ENCODE assay signal across 20 cellular contexts in genomic region chr12:49973361-49973830, GRCh38. TPM values are rescaled to one million over a fixed set of nuclear protein-coding genes. Genes with fewer than 3 reads are reported as not detected.
A peak's percentile ranks its signal among the peaks of the same experiment; 100 is the strongest.
DNase-seq lines count a peak whose midpoint lies in the region; ATAC-seq and TF ChIP-seq lines count a peak whose summit lies in the region.
"Had no signal": no experiment of that assay in that cellular context is flagged by ENCODE, and none has a peak within 500 bp of the region (broad histone marks: within the 10 kb centered on the region; RNA-seq: fewer than 3 reads in every experiment).

No MANE protein-coding gene starts in this region.

- intact Hi-C loops in upper lobe of right lung (cut with DNase I) = no loop called here

- H3K27me3 ChIP-seq in osteoblast (ENCODE audit: insufficient read depth, low read length) = peaks cover 41% of the 10 kb centered on the region
- H3K27me3 ChIP-seq in upper lobe of right lung = no peaks in the 10 kb centered on the region
- H3K27me3 ChIP-seq: MG63 had no signal

- H3K9me3 ChIP-seq in osteoblast (ENCODE audit: low read depth, low read length) (no peaks in the 10 kb centered on the region), upper lobe of right lung (no peaks in the 10 kb centered on the region)
- H3K9me3 ChIP-seq: MG63, SJCRH30 had no signal

- H2AFZ ChIP-seq in osteoblast (ENCODE audit: low read length) = no peak overlapping the region
- H2AFZ ChIP-seq: PC-9 had no signal

- H3K36me3 ChIP-seq in osteoblast (ENCODE audit: insufficient read depth, low read length) (no peaks in the 10 kb centered on the region), upper lobe of right lung (no peaks in the 10 kb centered on the region)
- H3K36me3 ChIP-seq: MG63, SJCRH30 had no signal

- H3K4me1 ChIP-seq in osteoblast (ENCODE audit: insufficient read depth, low read length) (no peaks in the 10 kb centered on the region), upper lobe of right lung (no peaks in the 10 kb centered on the region)
- H3K4me1 ChIP-seq: SJCRH30 had no signal

- peak; percentile 52 for ATAC-seq in left lobe of liver
- no peak for ATAC-seq in upper lobe of right lung
- no peak for ATAC-seq in GM18511 (IDR thresholded peaks at IDR 0.05; ENCODE audit: unreplicated experiment)

- no peak overlapping the region for H3K4me2 ChIP-seq in osteoblast (ENCODE audit: insufficient read depth, low read length)
- H3K4me2 ChIP-seq: PC-9 had no signal

- H4K20me1 ChIP-seq in osteoblast (ENCODE audit: insufficient read depth, low read length) = no peaks in the 10 kb centered on the region

- H3K27ac ChIP-seq in osteoblast (ENCODE audit: low read depth, low read length) = no peak overlapping the region
- H3K27ac ChIP-seq in upper lobe of right lung = no peak overlapping the region
- H3K27ac ChIP-seq: 22Rv1, PC-9, SJCRH30 had no signal

- H3K79me2 ChIP-seq in osteoblast (ENCODE audit: insufficient read depth, low read length) = no peaks in the 10 kb centered on the region

- TF ChIP-seq CTCF in osteoblast (IDR thresholded peaks at IDR 0.05; ENCODE audit: extremely low read depth, low read depth, low read length) (no peak), upper lobe of right lung (IDR thresholded peaks at IDR 0.05) (no peak)

- H3K4me3 ChIP-seq in osteoblast (ENCODE audit: insufficient read depth, low read length) (no peak overlapping the region), upper lobe of right lung (no peak overlapping the region)
- H3K4me3 ChIP-seq: MG63, PC-9, SJCRH30 had no signal

- peak; percentile 53 for DNase-seq in activated effector memory CD4-positive, alpha-beta T cell treated with anti-CD3 and anti-CD28 coated beads, Interleukin-2, amount 50 U/mL, for 16 hours
- DNase-seq in activated effector memory CD4-positive, alpha-beta T cell treated with Interleukin-2 at 50 U/mL for 16 hours = no peak
- no peak for DNase-seq in left lobe of liver (ENCODE audit: low spot score)
- peak; percentile 14 for DNase-seq in osteoblast (ENCODE audit: insufficient read length, low spot score, missing footprints)
- DNase-seq in upper lobe of right lung = peak; percentile 58
- DNase-seq in T-helper 2 cell = no peak
- no peak for DNase-seq in stimulated activated CD4-positive, alpha-beta T cell treated with anti-CD3 and anti-CD28 coated beads, Interleukin-4, amount 100 ng/mL, for 24 hours
- DNase-seq: CD4-positive, CD25-positive, alpha-beta regulatory T cell; KG1; MG63; NCI-H1105 treated with DMSO at 0.1 percent for 48 hours; NCI-H2029; NCI-H526 treated with DMSO at 0.1 percent for 48 hours; PC-9 had no signal

RNA-seq across cellular contexts. Expression of gene AQP6, which starts 0.6 kb away (rescaled TPM):
- total RNA-seq in left lobe of liver (0.28 TPM), osteoblast (not detected in 2 replicates), upper lobe of right lung (0.35 TPM)
- total RNA-seq: CD4-positive, CD25-positive, alpha-beta regulatory T cell; PC-9; Right ventricle myocardium inferior; RPMI7951; SJCRH30 had no signal

RNA-seq across cellular contexts. Expression of gene AQP5, which starts 11.7 kb away (rescaled TPM):
- not detected for total RNA-seq in left lobe of liver
- not detected in 2 replicates for total RNA-seq in osteoblast
- 14.3 TPM for total RNA-seq in upper lobe of right lung
- total RNA-seq: CD4-positive, CD25-positive, alpha-beta regulatory T cell; NCI-H460; RPMI7951 had no signal

RNA-seq across cellular contexts. Expression of gene AQP2, which starts 22.9 kb away (rescaled TPM):
- total RNA-seq in left lobe of liver (not detected), osteoblast (not detected in 2 replicates), upper lobe of right lung (not detected)
- total RNA-seq: CD4-positive, CD25-positive, alpha-beta regulatory T cell; NCI-H460; PC-9; Right ventricle myocardium inferior; RPMI7951; SJCRH30 had no signal

RNA-seq across cellular contexts. Expression of gene RACGAP1, which starts 51.9 kb away (rescaled TPM):
- total RNA-seq in left lobe of liver (3.9 TPM), osteoblast (12.7 and 16.5 TPM in 2 replicates), upper lobe of right lung (10.8 TPM)

Comparison
In these comparisons a context has a peak if more than half of its experiments do, and no peak if none do; other contexts are left out.
1. DNase-seq: peak in activated effector memory CD4-positive, alpha-beta T cell treated with anti-CD3 and anti-CD28 coated beads, Interleukin-2, amount 50 U/mL, for 16 hours (single experiment), osteoblast (single experiment) and upper lobe of right lung (single experiment); none in activated effector memory CD4-positive, alpha-beta T cell treated with Interleukin-2 at 50 U/mL for 16 hours (single experiment), left lobe of liver (single experiment), T-helper 2 cell (0 of 5) and stimulated activated CD4-positive, alpha-beta T cell treated with anti-CD3 and anti-CD28 coated beads, Interleukin-4, amount 100 ng/mL, for 24 hours (single experiment).
2. RNA of gene AQP5, which starts 11.7 kb away (total RNA-seq): 14.3 TPM in upper lobe of right lung (single experiment); not detected in left lobe of liver (single experiment) and not detected in osteoblast; every median in the first group is over 10 times any median in the second.